ENCODE assay signal across 16 cellular contexts in genomic region chr5:158739941-158740340, GRCh38.
A peak's percentile ranks its signal among the peaks of the same experiment; 100 is the strongest.
DNase-seq lines count a peak whose midpoint lies in the region; ATAC-seq, FAIRE-seq and TF ChIP-seq lines count a peak whose summit lies in the region.
"Had no signal": no experiment of that assay in that cellular context is flagged by ENCODE, and none has a peak within 500 bp of the region (broad histone marks: within the 10 kb centered on the region; RNA-seq: fewer than 3 reads in every experiment).

No MANE protein-coding gene starts in this region.

- DNase-seq in AG09319 (ENCODE audit: extremely low read depth, low read depth) = peak; percentile 50
- DNase-seq in HEK293T (ENCODE audit: extremely low spot score) = peak; percentile 23
- DNase-seq in mesenchymal stem cell = no peak
- no peak for DNase-seq in effector CD8-positive, alpha-beta T cell (lab: John Stamatoyannopoulos, UW)
- no peak for DNase-seq in activated naive CD4-positive, alpha-beta T cell treated with anti-CD3 and anti-CD28 coated beads, Interleukin-2, amount 50 U/mL, for 72 hours (ENCODE audit: low spot score in 2 of 2)
- DNase-seq in substantia nigra (lab: John Stamatoyannopoulos, UW) = no peak
- DNase-seq: activated CD4-positive, alpha-beta T cell treated with anti-CD3 and anti-CD28 coated beads, Interleukin-2, amount 10 ng/mL, durations not matched to agents 24 days and 14 days; DMS79 treated with DMSO at 0.1 percent for 48 hours had no signal

- ATAC-seq in activated naive CD4-positive, alpha-beta T cell treated with anti-CD3 and anti-CD28 coated beads, Interleukin-2, amount 50 U/mL, for 72 hours = no peak
- ATAC-seq in GM19397 (IDR thresholded peaks at IDR 0.05; ENCODE audit: unreplicated experiment) = no peak

- peaks cover 1% of the 10 kb centered on the region for H3K4me1 ChIP-seq in mesenchymal stem cell (ENCODE audit: control insufficient read depth, insufficient read depth, low read depth, low read length)
- H3K4me1 ChIP-seq: parathyroid adenoma had no signal

- no peak overlapping the region for H2BK5ac ChIP-seq in mesenchymal stem cell (ENCODE audit: low read depth, low read length, poor library complexity, severe bottlenecking)

- no peak overlapping the region for H3K27ac Mint-ChIP-seq in activated naive CD4-positive, alpha-beta T cell treated with anti-CD3 and anti-CD28 coated beads, Interleukin-2, amount 50 U/mL, for 72 hours
- H3K27ac Mint-ChIP-seq: activated CD4-positive, alpha-beta T cell treated with anti-CD3 and anti-CD28 coated beads, Interleukin-2, amount 10 ng/mL, durations not matched to agents 24 days and 14 days; activated T-helper 1 cell treated with anti-CD3 and anti-CD28 coated beads, Interleukin-12 subunit alpha, Interleukin-12 subunit beta, Interleukin-2, Interleukin-4 antibody, amounts not matched to agents 30 ng/mL and 10 ng/mL and 1 ng/mL, durations not matched to agents 14 hours and 24 hours and 36 hours; brain had no signal

- H3K79me1 ChIP-seq in mesenchymal stem cell (replicated peaks; ENCODE audit: low read length, poor library complexity, severe bottlenecking) = no peaks in the 10 kb centered on the region

- no peak overlapping the region for H3K4ac ChIP-seq in mesenchymal stem cell (ENCODE audit: low read depth in 1 of 2, low read length in 2 of 2)

- no peak overlapping the region for H3K4me2 ChIP-seq in mesenchymal stem cell (ENCODE audit: low read length, poor library complexity, severe bottlenecking)

- H3K14ac ChIP-seq in mesenchymal stem cell (ENCODE audit: low read length in 2 of 2) = no peak overlapping the region

- H2BK120ac ChIP-seq in mesenchymal stem cell (ENCODE audit: low read depth, low read length) = no peak overlapping the region

- H3K18ac ChIP-seq in mesenchymal stem cell (ENCODE audit: low read depth in 1 of 2, low read length in 2 of 2) = no peak overlapping the region

- H3K27me3 ChIP-seq in mesenchymal stem cell (ENCODE audit: control insufficient read depth in 1 of 2, insufficient read depth in 1 of 2, low read length in 2 of 2) = peaks cover 0 to 5% of the 10 kb centered on the region in 2 experiments

- H3K23ac ChIP-seq in mesenchymal stem cell (ENCODE audit: low read length in 2 of 2) = no peak overlapping the region

- peak; percentile 83 for FAIRE-seq in endometrium (lab: Jason Lieb, UNC)
- FAIRE-seq: H54 had no signal

- peak overlapping the region; percentile 3 for H3K9ac ChIP-seq in mesenchymal stem cell (ENCODE audit: low read length)
- H3K9ac ChIP-seq: parathyroid adenoma had no signal

- H3K36me3 ChIP-seq in mesenchymal stem cell (ENCODE audit: control insufficient read depth in 1 of 2, insufficient read depth in 2 of 2, low read depth in 1 of 2, low read length in 2 of 2) = peaks cover 0 to 11% of the 10 kb centered on the region in 2 experiments

- no peak overlapping the region for H3K4me3 ChIP-seq in mesenchymal stem cell (ENCODE audit: insufficient read depth in 1 of 2, low read depth in 1 of 2, low read length in 2 of 2)

- POLR2A ChIA-PET in HEK293T (lab: Yijun Ruan, JAX) = interaction anchor here (0.5 kb wide), 1 partner anchor 354 kb away, joined by 3 read pairs; no protein-coding TSS in a partner anchor

- no peak overlapping the region for H4K91ac ChIP-seq in mesenchymal stem cell (ENCODE audit: low read length)

- H3K27ac ChIP-seq in mesenchymal stem cell (ENCODE audit: low read length, poor library complexity, severe bottlenecking) (no peak overlapping the region), substantia nigra (ENCODE audit: low read depth, low read length, poor library complexity, severe bottlenecking) (no peak overlapping the region)
- H3K27ac ChIP-seq: epithelial cell of prostate, HL-60, parathyroid adenoma had no signal

- peaks cover 0 to 4% of the 10 kb centered on the region in 2 donors for H3K9me3 Mint-ChIP-seq in activated naive CD4-positive, alpha-beta T cell treated with anti-CD3 and anti-CD28 coated beads, Interleukin-2, amount 50 U/mL, for 72 hours
- H3K9me3 Mint-ChIP-seq: activated CD4-positive, alpha-beta T cell treated with anti-CD3 and anti-CD28 coated beads, Interleukin-2, amount 10 ng/mL, durations not matched to agents 24 days and 14 days; activated T-helper 1 cell treated with anti-CD3 and anti-CD28 coated beads, Interleukin-12 subunit alpha, Interleukin-12 subunit beta, Interleukin-2, Interleukin-4 antibody, amounts not matched to agents 30 ng/mL and 10 ng/mL and 1 ng/mL, durations not matched to agents 14 hours and 24 hours and 36 hours; brain had no signal

- TF ChIP-seq CTCF in AG09319 (IDR thresholded peaks at IDR 0.05; ENCODE audit: low read depth, low read length) = peak; percentile 57

- H2AK5ac ChIP-seq in mesenchymal stem cell (ENCODE audit: low read length, severe bottlenecking) = no peak overlapping the region

- 84% methylated on average over 9 of the region's 10 CpGs for WGBS in mesenchymal stem cell

- no peak overlapping the region for H2BK15ac ChIP-seq in mesenchymal stem cell (ENCODE audit: low read depth, poor library complexity, severe bottlenecking)

- CTCF ChIA-PET in HEK293T (lab: Yijun Ruan, JAX) = interaction anchor here (1.0 to 1.1 kb wide), 2 partner anchors 17 to 23 kb away, joined by 3 read pairs; no protein-coding TSS in a partner anchor

- H2BK12ac ChIP-seq in mesenchymal stem cell (ENCODE audit: low read length in 2 of 2) = no peak overlapping the region

- H4K8ac ChIP-seq in mesenchymal stem cell (ENCODE audit: low read length) = no peak overlapping the region

- H2AFZ ChIP-seq in mesenchymal stem cell (ENCODE audit: low read depth, low read length) = no peak overlapping the region
- H2AFZ ChIP-seq: parathyroid adenoma had no signal

- H3K9me3 ChIP-seq in mesenchymal stem cell (ENCODE audit: control insufficient read depth, low read length) = no peaks in the 10 kb centered on the region

- H3K36me3 Mint-ChIP-seq in activated naive CD4-positive, alpha-beta T cell treated with anti-CD3 and anti-CD28 coated beads, Interleukin-2, amount 50 U/mL, for 72 hours = no peaks in the 10 kb centered on the region
- H3K36me3 Mint-ChIP-seq: brain had no signal

TF ChIP-seq in HEK293T, 16 proteins besides CTCF, POLR2A, EP300 and RAD21:
- TF ChIP-seq TARDBP (IDR thresholded peaks at IDR 0.05) (no peak), FOXM1 (IDR thresholded peaks at IDR 0.05; ENCODE audit: borderline replicate concordance) (no peak), SUZ12 (IDR thresholded peaks at IDR 0.05) (no peak), L3MBTL2 (conservative IDR thresholded peaks at IDR 0.05) (no peak), FOXA1 (IDR thresholded peaks at IDR 0.05) (no peak), SP1 (IDR thresholded peaks at IDR 0.05) (no peak), FOXK2 (IDR thresholded peaks at IDR 0.05) (no peak), CTBP1 (IDR thresholded peaks at IDR 0.05; ENCODE audit: borderline replicate concordance) (no peak)
TF ChIP-seq in HEK293T: peak in this region for 0.

Comparison
In these comparisons a context has a peak if more than half of its experiments do, and no peak if none do; other contexts are left out.
1. DNase-seq: peak in AG09319 (single experiment) and HEK293T (single experiment); none in mesenchymal stem cell (single experiment), effector CD8-positive, alpha-beta T cell (single experiment), activated naive CD4-positive, alpha-beta T cell treated with anti-CD3 and anti-CD28 coated beads, Interleukin-2, amount 50 U/mL, for 72 hours (0 of 2) and substantia nigra (0 of 49).